Comparison of ENCODE assay signal across 8 cellular contexts in the genomic region with DNA sequence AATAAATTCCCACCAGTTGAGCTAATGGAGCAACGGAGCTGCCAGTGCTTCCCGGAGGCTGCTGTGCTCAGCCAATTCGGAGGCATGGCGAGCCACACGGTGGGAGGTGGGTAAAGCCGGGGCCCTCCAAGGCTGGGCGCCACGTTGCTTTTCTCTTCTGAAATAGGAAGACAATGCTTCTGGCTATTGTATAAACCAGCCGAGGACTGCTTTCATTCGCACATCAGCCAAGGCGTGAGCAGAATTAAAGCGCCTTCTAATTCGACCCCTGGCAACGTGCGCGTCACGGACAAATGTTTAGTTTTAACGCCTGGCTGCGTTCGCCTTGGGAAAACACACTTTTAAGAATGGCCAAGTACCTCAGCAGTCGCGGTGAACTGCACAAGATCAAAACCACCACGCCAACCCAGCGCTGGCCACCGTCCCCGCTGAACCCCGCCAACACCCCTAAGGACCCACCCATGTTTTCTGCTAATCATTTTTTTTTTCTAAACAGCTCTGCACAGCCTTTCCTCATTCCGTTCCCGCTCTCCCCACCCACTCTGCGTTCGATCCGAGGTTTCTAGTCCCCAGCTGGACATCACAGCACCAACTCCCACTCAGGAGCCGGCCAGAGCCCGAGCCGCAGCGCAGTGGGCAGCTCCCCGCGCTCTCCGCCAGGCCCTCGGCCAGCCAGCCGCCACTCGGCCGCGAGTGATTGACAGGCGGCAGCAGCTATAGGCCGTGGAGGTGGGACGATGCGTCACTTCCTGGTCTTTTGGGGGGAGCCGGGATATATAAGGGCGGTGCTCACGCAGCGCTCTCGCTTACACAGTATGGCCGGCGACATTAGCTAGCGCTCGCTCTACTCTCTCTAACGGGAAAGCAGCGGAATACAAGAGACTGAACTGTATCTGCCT. TPM values are rescaled to one million over a fixed set of nuclear protein-coding genes. Genes with fewer than 3 reads are reported as not detected.
A peak's percentile ranks its signal among the peaks of the same experiment; 100 is the strongest.
DNase-seq lines count a peak whose midpoint lies in the region; FAIRE-seq and TF ChIP-seq lines count a peak whose summit lies in the region.

A gene (plus strand): TSS at position 805 of the 899 bp plus-strand sequence. CDS start 321 bp downstream, outside the sequence.

- FAIRE-seq in frontal cortex (lab: Jason Lieb, UNC), result peak; percentile 49

- peak within 1 kb of the TSS; percentile 95 for H3K27ac Mint-ChIP-seq in activated naive CD4-positive, alpha-beta T cell treated with anti-CD3 and anti-CD28 coated beads for 36 hours

- no peaks in the 10 kb centered on the region for H3K9me3 ChIP-seq in neutrophil

- DNase-seq in GM03348 (ENCODE audit: low spot score) (peak; percentile 99), HFF-Myc (ENCODE audit: extremely low read depth, low read depth) (peak; percentile 93), NAMALWA (ENCODE audit: low spot score) (peak; percentile 97), SK-N-DZ (ENCODE audit: low spot score) (peak; percentile 98), frontal cortex (ENCODE audit: low spot score in 2 of 2) (peak; percentile 97), substantia nigra (lab: John Stamatoyannopoulos, UW) (peak; percentile 70 to 98 (median 96))
- DNase-seq in activated naive CD4-positive, alpha-beta T cell treated with anti-CD3 and anti-CD28 coated beads for 36 hours, result peak; percentile 94

- H3K27ac ChIP-seq in neutrophil (peak within 1 kb of the TSS; percentile 85), substantia nigra (ENCODE audit: low read depth, low read length, poor library complexity, severe bottlenecking) (peak within 1 kb of the TSS; percentile 92)

- H3K36me3 ChIP-seq in neutrophil, result no peaks in the 10 kb centered on the region

- TF ChIP-seq CTCF in HFF-Myc (IDR thresholded peaks at IDR 0.05; ENCODE audit: low read depth, low read length, missing control alignments) (no peak), neutrophil (IDR thresholded peaks at IDR 0.05) (peak; percentile 83)

- H3K4me1 Mint-ChIP-seq in activated naive CD4-positive, alpha-beta T cell treated with anti-CD3 and anti-CD28 coated beads for 36 hours (ENCODE audit: low read depth), result peaks cover 29% of the 10 kb centered on the region

- no peaks in the 10 kb centered on the region for H3K27me3 ChIP-seq in neutrophil

- H3K36me3 Mint-ChIP-seq in activated naive CD4-positive, alpha-beta T cell treated with anti-CD3 and anti-CD28 coated beads for 36 hours (ENCODE audit: low read depth), result peaks cover 13% of the 10 kb centered on the region

- H3K9me3 Mint-ChIP-seq in activated naive CD4-positive, alpha-beta T cell treated with anti-CD3 and anti-CD28 coated beads for 36 hours, result no peaks in the 10 kb centered on the region

- intact Hi-C loops in activated naive CD4-positive, alpha-beta T cell treated with anti-CD3 and anti-CD28 coated beads for 36 hours (cut with micrococcal nuclease), result loop anchor here (1.0 to 10.0 kb wide), 9 partner anchors 59 to 1859 kb away; a partner anchor contains a TSS

- H3K27me3 Mint-ChIP-seq in activated naive CD4-positive, alpha-beta T cell treated with anti-CD3 and anti-CD28 coated beads for 36 hours (ENCODE audit: low read depth), result no peaks in the 10 kb centered on the region

- peaks cover 43 to 46% of the 10 kb centered on the region in 2 experiments for H3K4me1 ChIP-seq in neutrophil (ENCODE audit: control insufficient read depth in 1 of 2, insufficient read depth in 1 of 2, low read depth in 1 of 2, low read length in 1 of 2)

- CTCF ChIA-PET in activated naive CD4-positive, alpha-beta T cell treated with anti-CD3 and anti-CD28 coated beads for 36 hours (lab: Charles Lee), result interaction anchor here (0.6 to 1.5 kb wide), 11 partner anchors 11 to 313 kb away, joined by 3 to 8 read pairs (median 3); a partner anchor contains a TSS

- H3K4me3 ChIP-seq in HFF-Myc (replicated peaks; ENCODE audit: low read depth, low read length) (peak within 1 kb of the TSS; percentile 79), neutrophil (ENCODE audit: low read depth in 1 of 2, low read length in 1 of 2) (peak within 1 kb of the TSS; percentile 93 to 95)

- peak within 1 kb of the TSS; percentile 95 for H3K4me3 Mint-ChIP-seq in activated naive CD4-positive, alpha-beta T cell treated with anti-CD3 and anti-CD28 coated beads for 36 hours

RNA-seq across cellular contexts. Expression of the gene that starts here (rescaled TPM):
- 72.1 and 95.1 TPM in 2 replicates for polyA plus RNA-seq in SK-N-DZ (2014; cell fraction: cytosol; rRNA removed)
- polyA plus RNA-seq in SK-N-DZ (2014; cell fraction: nucleus; rRNA removed), result 53.0 and 56.6 TPM in 2 replicates
- 10 to 100 TPM; 72.6 to 75.3 TPM for total RNA-seq in activated naive CD4-positive, alpha-beta T cell treated with anti-CD3 and anti-CD28 coated beads for 36 hours
- 116 TPM for total RNA-seq in frontal cortex

Comparison
In these comparisons a context has a peak if more than half of its experiments do, and no peak if none do; other contexts are left out.
1. Peak in every context shown above with its lines: DNase-seq, H3K4me3 ChIP-seq and H3K27ac ChIP-seq.